Comparison of ENCODE assay signal across 8 cellular contexts in the genomic region with DNA sequence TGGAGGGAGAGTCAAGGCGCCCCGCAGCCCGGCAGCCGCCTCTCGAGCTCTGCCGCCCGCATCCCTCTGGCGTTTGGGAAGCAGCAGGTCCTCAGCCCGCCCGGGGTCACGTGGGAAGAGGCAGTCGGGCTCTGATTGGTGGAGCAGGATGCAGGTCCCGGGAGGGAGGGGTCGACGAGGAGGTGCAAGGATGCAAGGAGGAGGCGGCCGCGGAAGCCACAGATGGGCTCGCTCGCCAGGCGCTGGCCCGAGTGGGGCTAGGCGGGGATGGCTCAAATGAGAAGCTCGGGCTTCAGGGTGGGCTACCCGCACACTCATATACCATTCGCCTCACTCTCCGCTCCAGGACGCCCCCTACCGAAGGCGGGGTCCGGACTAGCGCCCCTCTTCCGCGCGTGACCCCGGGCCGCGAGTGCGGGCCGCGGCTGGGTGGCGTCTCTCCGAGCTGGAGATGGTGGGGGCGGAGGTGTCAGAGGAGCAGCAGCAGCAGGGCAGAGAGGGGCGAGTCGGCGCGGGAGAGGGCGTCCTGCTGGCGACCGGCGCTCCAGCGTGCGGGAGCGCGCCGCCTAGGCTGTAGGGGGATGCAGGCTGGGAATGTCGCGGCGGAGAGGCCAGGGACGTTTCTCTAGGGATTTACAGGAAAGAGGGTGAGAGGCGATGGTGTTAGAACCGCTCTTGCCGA. TPM values are rescaled to one million over a fixed set of nuclear protein-coding genes. Genes with fewer than 3 reads are reported as not detected.
A peak's percentile ranks its signal among the peaks of the same experiment; 100 is the strongest.
DNase-seq lines count a peak whose midpoint lies in the region; ATAC-seq and TF ChIP-seq lines count a peak whose summit lies in the region.

Gene TMEFF2 (minus strand): TSS at position 68 of the 682 bp plus-strand sequence. CDS start 409 bp downstream, outside the sequence.

- no peaks in the 10 kb centered on the region for H3K9me3 Mint-ChIP-seq in Calu3 (ENCODE audit: low read depth, unreplicated experiment)
- no peaks in the 10 kb centered on the region for H3K9me3 Mint-ChIP-seq in T-helper 2 cell treated with Interferon-gamma antibody and Interleukin-4, amounts not matched to agents 5 μg/mL and 100 μg/mL, for 36 hours

- H3K4me1 ChIP-seq in mammary epithelial cell (ENCODE audit: insufficient read depth, low read length) (peaks cover 16% of the 10 kb centered on the region), iPS-20b (ENCODE audit: insufficient read depth, low read length) (peaks cover 4% of the 10 kb centered on the region; the same call in 1 of the 2 replicates), sigmoid colon (peaks cover 0 to 36% (median 29%) of the 10 kb centered on the region in 4 donors)

- no peak for TF ChIP-seq EP300 in sigmoid colon (IDR thresholded peaks at IDR 0.05)

- TF ChIP-seq CTCF in Calu3 (IDR thresholded peaks at IDR 0.05; ENCODE audit: unreplicated experiment) (no peak), mammary epithelial cell (conservative IDR thresholded peaks at IDR 0.05 in 1 of 2, IDR thresholded peaks at IDR 0.05 in 1 of 2; ENCODE audit: extremely low read depth in 1 of 2, insufficient read depth in 1 of 2, low read depth in 1 of 2, low read length in 2 of 2) (no peak), sigmoid colon (IDR thresholded peaks at IDR 0.05) (no peak)

- no peaks in the 10 kb centered on the region for H4K20me1 ChIP-seq in mammary epithelial cell (ENCODE audit: insufficient read depth, low read length)

- no CpG with 5 or more reads among the region's 64 CpGs for WGBS in mammary epithelial cell (ENCODE audit: low coverage, missing lambda C conversion rate)
- 1 to 6% methylated on average over 64 of the region's 64 CpGs for WGBS in sigmoid colon, 2 donors

- intact Hi-C loops in Calu3 (cut with micrococcal nuclease; ENCODE audit: unreplicated experiment) = loop anchor here (5.0 to 10.0 kb wide), 5 partner anchors 157 to 1382 kb away; no protein-coding TSS in a partner anchor
- intact Hi-C loops in mammary epithelial cell (cut with micrococcal nuclease) = no loop called here
- intact Hi-C loops in sigmoid colon (cut with DNase I) = no loop called here

- H2AFZ ChIP-seq in mammary epithelial cell (ENCODE audit: low read depth, low read length) = peak within 1 kb of the TSS; percentile 81

- H3K4me3 ChIP-seq in mammary epithelial cell (replicated peaks in 1 of 3; ENCODE audit: insufficient read depth in 1 of 3, low read depth in 2 of 3, low read length in 3 of 3) (peak within 1 kb of the TSS; percentile 22 to 39 (median 24)), iPS-20b (ENCODE audit: low read length) (peak within 1 kb of the TSS; percentile 82), sigmoid colon (peak within 1 kb of the TSS; percentile 18 to 48 (median 44))

- H3K9ac ChIP-seq in mammary epithelial cell (ENCODE audit: insufficient read depth, low read length) (no peak within 1 kb of the TSS), iPS-20b (ENCODE audit: low read depth, low read length) (no peak within 1 kb of the TSS; the same call in 1 of the 2 replicates)

- ATAC-seq in GM21737 (IDR thresholded peaks at IDR 0.05; ENCODE audit: unreplicated experiment) = peak; percentile 60

- H3K79me2 ChIP-seq in mammary epithelial cell (ENCODE audit: insufficient read depth, low read length) = no peaks in the 10 kb centered on the region

- in situ Hi-C loops in mammary epithelial cell (cut with MboI; ENCODE audit: low sequenced_read_pairs in 2 of 2) = loop anchor here in 1 of 2 donors (25.0 kb wide), 1 partner anchor 92 kb away; no protein-coding TSS in a partner anchor

- H3K4me3 Mint-ChIP-seq in Calu3 (ENCODE audit: low read depth, unreplicated experiment) = peak within 1 kb of the TSS; percentile 91
- H3K4me3 Mint-ChIP-seq in T-helper 2 cell treated with Interferon-gamma antibody and Interleukin-4, amounts not matched to agents 5 μg/mL and 100 μg/mL, for 36 hours = peak within 1 kb of the TSS; percentile 76

- H3K36me3 Mint-ChIP-seq in Calu3 (ENCODE audit: insufficient read depth, unreplicated experiment) = peaks cover 26% of the 10 kb centered on the region
- no peaks in the 10 kb centered on the region for H3K36me3 Mint-ChIP-seq in T-helper 2 cell treated with Interferon-gamma antibody and Interleukin-4, amounts not matched to agents 5 μg/mL and 100 μg/mL, for 36 hours (ENCODE audit: low read depth)

- H3K27ac ChIP-seq in mammary epithelial cell (ENCODE audit: insufficient read depth, low read depth, low read length) (no peak within 1 kb of the TSS), iPS-20b (ENCODE audit: low read length) (no peak within 1 kb of the TSS), sigmoid colon (no peak within 1 kb of the TSS)

- no peaks in the 10 kb centered on the region for H3K9me3 ChIP-seq in mammary epithelial cell (replicated peaks; ENCODE audit: insufficient read depth, low read length)
- no peaks in the 10 kb centered on the region for H3K9me3 ChIP-seq in iPS-20b (ENCODE audit: insufficient read depth, low read depth, low read length)
- H3K9me3 ChIP-seq in sigmoid colon = no peaks in the 10 kb centered on the region

- peak within 1 kb of the TSS; percentile 34 for H3K27ac Mint-ChIP-seq in Calu3 (ENCODE audit: unreplicated experiment)
- H3K27ac Mint-ChIP-seq in T-helper 2 cell treated with Interferon-gamma antibody and Interleukin-4, amounts not matched to agents 5 μg/mL and 100 μg/mL, for 36 hours = no peak within 1 kb of the TSS

- H3K27me3 ChIP-seq in mammary epithelial cell (ENCODE audit: insufficient read depth, low read length) (peaks cover 44% of the 10 kb centered on the region), iPS-20b (ENCODE audit: insufficient read depth, low read length) (peaks cover 72% of the 10 kb centered on the region), sigmoid colon (peaks cover 43 to 78% (median 62%) of the 10 kb centered on the region in 3 donors)

- CTCF ChIA-PET in Calu3 (lab: Charles Lee) = interaction anchor here (1.3 kb wide), 1 partner anchor 383 kb away, joined by 3 read pairs; no protein-coding TSS in a partner anchor
- CTCF ChIA-PET in mammary epithelial cell (lab: Charles Lee; ENCODE audit: low non-redundant PET) = no interaction called here

- BruUV-seq in Calu3 (replicated peaks; lab: Mats Ljungman, UMichigan) = no TSS peak
- no TSS peak for BruUV-seq in mammary epithelial cell (replicated peaks; lab: Mats Ljungman, UMichigan)

- H3K27me3 Mint-ChIP-seq in Calu3 (ENCODE audit: unreplicated experiment) = peaks cover 58% of the 10 kb centered on the region
- peaks cover 76% of the 10 kb centered on the region for H3K27me3 Mint-ChIP-seq in T-helper 2 cell treated with Interferon-gamma antibody and Interleukin-4, amounts not matched to agents 5 μg/mL and 100 μg/mL, for 36 hours (ENCODE audit: low read depth)

- TF ChIP-seq POLR2A in sigmoid colon (IDR thresholded peaks at IDR 0.05) = no peak

- DNase-seq in Calu3 = peak; percentile 80
- peak; percentile 80 for DNase-seq in M059J (ENCODE audit: low read depth)
- peak; percentile 54 for DNase-seq in T-helper 2 cell treated with Interferon-gamma antibody and Interleukin-4, amounts not matched to agents 5 μg/mL and 100 μg/mL, for 36 hours (ENCODE audit: low spot score)
- peak; percentile 6 for DNase-seq in mammary epithelial cell
- DNase-seq in sigmoid colon = peak; percentile 74
- DNase-seq in RKO (ENCODE audit: low spot score) = no peak

- dilution Hi-C loops in mammary epithelial cell (cut with HindIII; ENCODE audit: low sequenced_read_pairs) = no loop called here

- H3K4me2 ChIP-seq in mammary epithelial cell (ENCODE audit: insufficient read depth, low read depth, low read length) = peak within 1 kb of the TSS; percentile 92

- H3K36me3 ChIP-seq in mammary epithelial cell (ENCODE audit: insufficient read depth, low read length) = no peaks in the 10 kb centered on the region
- no peaks in the 10 kb centered on the region for H3K36me3 ChIP-seq in iPS-20b (ENCODE audit: insufficient read depth, low read depth, low read length)
- no peaks in the 10 kb centered on the region for H3K36me3 ChIP-seq in sigmoid colon

- H3K4me1 Mint-ChIP-seq in Calu3 (ENCODE audit: low read depth, unreplicated experiment) = peaks cover 27% of the 10 kb centered on the region
- H3K4me1 Mint-ChIP-seq in T-helper 2 cell treated with Interferon-gamma antibody and Interleukin-4, amounts not matched to agents 5 μg/mL and 100 μg/mL, for 36 hours (ENCODE audit: low read depth) = peaks cover 16% of the 10 kb centered on the region

RNA-seq across cellular contexts. Expression of gene TMEFF2, which starts in this region (rescaled TPM):
- total RNA-seq in Calu3 (2022) (0.64 TPM in 1 of 2 replicates, not detected in the other), mammary epithelial cell (not detected), sigmoid colon (1 to 10 TPM in 1 of 4 donors, under 1 TPM in 3; 0.16 to 1.4 (median 0.32) TPM)
- 0.12 and 0.34 TPM in 2 replicates for total RNA-seq in M059J (2014; rRNA removed; shearing (Covaris generic))
- polyA plus RNA-seq in mammary epithelial cell (not detected), sigmoid colon (under 1 TPM in 2 of 3 donors, not detected in 1; 0.16 to 0.60 TPM)
- polyA minus RNA-seq in mammary epithelial cell = not detected

Comparison
In these comparisons a context has a peak if more than half of its experiments do, and no peak if none do; other contexts are left out.
1. Peak in DNase-seq in Calu3; RNA of the gene not detected or under 1 TPM.
2. Peak in DNase-seq in M059J; RNA of the gene not detected or under 1 TPM.
3. Peak in DNase-seq, H3K4me3 ChIP-seq and H3K4me2 ChIP-seq in mammary epithelial cell; RNA of the gene not detected or under 1 TPM.
4. H3K4me3 ChIP-seq: peak in every context shown above with its lines; median percentile 82 in iPS-20b; 44 in sigmoid colon; 24 in mammary epithelial cell.